In the genomic region with DNA sequence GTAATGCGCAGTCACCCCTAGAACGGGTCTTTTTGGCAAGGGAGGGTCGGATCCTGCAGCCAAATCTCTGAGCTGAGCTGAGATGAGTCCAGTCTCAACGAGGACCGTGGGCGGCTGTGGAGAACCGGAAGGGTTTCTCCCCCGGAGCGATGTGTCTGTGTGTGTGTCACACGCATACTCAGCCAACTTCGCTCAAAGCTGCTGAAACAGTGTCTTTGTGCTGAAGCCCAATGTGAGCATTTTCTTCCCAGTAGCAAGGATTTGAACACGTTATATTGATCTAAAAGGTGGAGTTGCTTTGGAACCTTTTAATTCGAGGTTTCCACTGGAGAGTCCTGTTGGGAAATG, we compare ENCODE assay signal across 9 cellular contexts. TPM values are rescaled to one million over a fixed set of nuclear protein-coding genes. Genes with fewer than 3 reads are reported as not detected.
DNase-seq lines count a peak whose midpoint lies in the region; ATAC-seq and TF ChIP-seq lines count a peak whose summit lies in the region.
"Had no signal": no experiment of that assay in that cellular context is flagged by ENCODE, and none has a peak within 500 bp of the region (broad histone marks: within the 10 kb centered on the region; RNA-seq: fewer than 3 reads in every experiment).

No MANE protein-coding gene starts in this region.

- no peaks in the 10 kb centered on the region for H3K9me3 ChIP-seq in upper lobe of left lung
- H3K9me3 ChIP-seq: thyroid gland had no signal

- peaks cover 18 to 62% (median 39%) of the 10 kb centered on the region in 4 donors for H3K4me1 ChIP-seq in upper lobe of left lung

- no peak overlapping the region for H3K27ac Mint-ChIP-seq in natural killer cell
- no peak overlapping the region for H3K27ac Mint-ChIP-seq in natural killer cell treated with Interleukin-12 subunit alpha and Interleukin-12 subunit beta and Interleukin-15 and Interleukin-18, amount 100 ng/mL, for 72 hours

- H3K27me3 ChIP-seq in kidney epithelial cell (ENCODE audit: control insufficient read depth, insufficient read depth, low read length) (no peaks in the 10 kb centered on the region), upper lobe of left lung (peaks cover 0 to 32% (median 6%) of the 10 kb centered on the region in 4 donors)
- H3K27me3 ChIP-seq: thyroid gland had no signal

- intact Hi-C loops in natural killer cell (cut with micrococcal nuclease), result no loop called here

- no peaks in the 10 kb centered on the region for H3K9me3 Mint-ChIP-seq in natural killer cell
- H3K9me3 Mint-ChIP-seq in natural killer cell treated with Interleukin-12 subunit alpha and Interleukin-12 subunit beta and Interleukin-15 and Interleukin-18, amount 100 ng/mL, for 72 hours, result no peaks in the 10 kb centered on the region

- no peak for DNase-seq in natural killer cell
- DNase-seq in natural killer cell treated with Interleukin-12 subunit alpha and Interleukin-12 subunit beta and Interleukin-15 and Interleukin-18, amount 100 ng/mL, for 72 hours (ENCODE audit: low spot score), result no peak
- DNase-seq in astrocyte of the hippocampus (ENCODE audit: low read depth, low spot score), result peak; percentile 63
- DNase-seq in kidney epithelial cell (ENCODE audit: low read depth), result no peak
- DNase-seq in upper lobe of left lung, result no peak
- DNase-seq in NCI-H187 treated with DMSO at 0.1 percent for 48 hours (lab: John Stamatoyannopoulos, UW), result no peak
- DNase-seq in NCI-H345 (lab: John Stamatoyannopoulos, UW), result no peak

- no peaks in the 10 kb centered on the region for H3K36me3 Mint-ChIP-seq in natural killer cell
- no peaks in the 10 kb centered on the region for H3K36me3 Mint-ChIP-seq in natural killer cell treated with Interleukin-12 subunit alpha and Interleukin-12 subunit beta and Interleukin-15 and Interleukin-18, amount 100 ng/mL, for 72 hours

- TF ChIP-seq POLR2A in upper lobe of left lung (IDR thresholded peaks at IDR 0.05), result no peak

- 2 to 18% methylated on average over 8 to 13 of the region's 13 CpGs for WGBS in upper lobe of left lung, 2 donors

- peaks cover 24 to 34% of the 10 kb centered on the region in 2 donors for H3K27me3 Mint-ChIP-seq in natural killer cell (ENCODE audit: low read depth in 2 of 2)
- peaks cover 14 to 22% of the 10 kb centered on the region in 2 donors for H3K27me3 Mint-ChIP-seq in natural killer cell treated with Interleukin-12 subunit alpha and Interleukin-12 subunit beta and Interleukin-15 and Interleukin-18, amount 100 ng/mL, for 72 hours

- no peak for TF ChIP-seq CTCF in natural killer cell (IDR thresholded peaks at IDR 0.05)
- no peak for TF ChIP-seq CTCF in kidney epithelial cell (IDR thresholded peaks at IDR 0.05; ENCODE audit: insufficient read depth, low read length, poor library complexity, severe bottlenecking)
- TF ChIP-seq CTCF in upper lobe of left lung (IDR thresholded peaks at IDR 0.05), result no peak

- peak overlapping the region; percentile 75 to 85 (median 84) for H3K27ac ChIP-seq in upper lobe of left lung

- H3K4me3 Mint-ChIP-seq in natural killer cell, result peak overlapping the region; percentile 61
- no peak overlapping the region for H3K4me3 Mint-ChIP-seq in natural killer cell treated with Interleukin-12 subunit alpha and Interleukin-12 subunit beta and Interleukin-15 and Interleukin-18, amount 100 ng/mL, for 72 hours

- peaks cover 0 to 7% of the 10 kb centered on the region in 2 donors for H3K4me1 Mint-ChIP-seq in natural killer cell
- peaks cover 0 to 10% of the 10 kb centered on the region in 2 donors for H3K4me1 Mint-ChIP-seq in natural killer cell treated with Interleukin-12 subunit alpha and Interleukin-12 subunit beta and Interleukin-15 and Interleukin-18, amount 100 ng/mL, for 72 hours (ENCODE audit: low read depth in 2 of 2)

- peak overlapping the region; percentile 67 for H3K4me3 ChIP-seq in kidney epithelial cell (ENCODE audit: low read depth, low read length)
- H3K4me3 ChIP-seq in upper lobe of left lung, result peak overlapping the region in 3 of 4 donors; percentile 58 to 66 (median 62)

- TF ChIP-seq EP300 in upper lobe of left lung (IDR thresholded peaks at IDR 0.05), result no peak

- H3K36me3 ChIP-seq in kidney epithelial cell (ENCODE audit: control insufficient read depth, insufficient read depth, low read length), result peaks cover 5% of the 10 kb centered on the region
- no peaks in the 10 kb centered on the region for H3K36me3 ChIP-seq in upper lobe of left lung
- H3K36me3 ChIP-seq: thyroid gland had no signal

- ATAC-seq in natural killer cell (no peak), upper lobe of left lung (ENCODE audit: low FRiP score in 2 of 2) (peak; percentile 8 to 53), GM21723 (IDR thresholded peaks at IDR 0.05; ENCODE audit: unreplicated experiment) (no peak)
- no peak for ATAC-seq in natural killer cell treated with Interleukin-12 subunit alpha and Interleukin-12 subunit beta and Interleukin-15 and Interleukin-18, amount 100 ng/mL, for 72 hours

RNA-seq across cellular contexts. Expression of gene CELSR1, which starts 1.4 kb away (rescaled TPM):
- 1 to 10 TPM in 2 of 3 donors, under 1 TPM in 1; 0.89 to 3.9 (median 1.9) TPM for total RNA-seq in natural killer cell
- total RNA-seq in natural killer cell treated with Interleukin-12 subunit alpha and Interleukin-12 subunit beta and Interleukin-15 and Interleukin-18, amount 100 ng/mL, for 72 hours, result under 1 TPM; 0.14 to 0.45 TPM
- 180 and 210 TPM in 2 replicates for total RNA-seq in kidney epithelial cell
- 100 to 1,000 TPM in 2 of 6 donors, 10 to 100 TPM in 4; 45.1 to 145 (median 80.1) TPM for total RNA-seq in upper lobe of left lung

Comparison
In these comparisons a context has a peak if more than half of its experiments do, and no peak if none do; other contexts are left out.
1. ATAC-seq: peak in upper lobe of left lung (2 of 2); none in natural killer cell (0 of 3), natural killer cell treated with Interleukin-12 subunit alpha and Interleukin-12 subunit beta and Interleukin-15 and Interleukin-18, amount 100 ng/mL, for 72 hours (0 of 2) and GM21723 (single experiment).
2. RNA of gene CELSR1, which starts 1.4 kb away (total RNA-seq): 180 to 210 TPM in kidney epithelial cell and 45.1 to 145 TPM in upper lobe of left lung; 0.89 to 3.9 TPM in natural killer cell and 0.14 to 0.45 TPM in natural killer cell treated with Interleukin-12 subunit alpha and Interleukin-12 subunit beta and Interleukin-15 and Interleukin-18, amount 100 ng/mL, for 72 hours; every median in the first group is over 4 times any median in the second.